ENCODE assay signal across 11 cellular contexts in the genomic region with DNA sequence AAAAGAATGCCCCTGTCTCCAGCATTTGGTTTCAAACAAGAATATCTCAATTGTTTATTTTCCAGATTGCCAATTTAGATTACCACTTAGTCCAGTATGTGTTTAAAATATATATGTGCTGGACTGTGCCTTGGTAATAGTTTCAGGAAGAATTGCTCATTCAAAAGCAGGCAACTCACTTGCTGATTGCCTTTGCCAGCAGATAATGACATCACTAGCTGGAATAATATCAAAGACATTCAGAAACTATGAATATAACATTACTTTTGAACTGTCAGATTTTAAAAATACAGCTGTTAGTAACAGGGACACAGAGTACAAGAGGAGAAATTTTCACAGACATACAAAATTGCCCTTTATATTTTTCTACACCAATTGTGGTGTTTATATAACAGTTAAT.
DNase-seq lines count a peak whose midpoint lies in the region; ATAC-seq, FAIRE-seq and TF ChIP-seq lines count a peak whose summit lies in the region.
"Had no signal": no experiment of that assay in that cellular context is flagged by ENCODE, and none has a peak within 500 bp of the region (broad histone marks: within the 10 kb centered on the region; RNA-seq: fewer than 3 reads in every experiment).

No MANE protein-coding gene starts in this region.

- H3K9ac ChIP-seq in fibroblast of lung (ENCODE audit: insufficient read depth, low read length): no peak overlapping the region

- H3K9me3 ChIP-seq in A549 (no peaks in the 10 kb centered on the region), fibroblast of lung (ENCODE audit: control insufficient read depth, insufficient read depth, low read depth, low read length) (no peaks in the 10 kb centered on the region)
- H3K9me3 ChIP-seq in CD4-positive, alpha-beta memory T cell (ENCODE audit: control insufficient read depth in 1 of 2, low read length in 2 of 2): no peaks in the 10 kb centered on the region
- H3K9me3 ChIP-seq: psoas muscle had no signal

- H3K4me1 ChIP-seq in A549: peaks cover 19% of the 10 kb centered on the region
- peaks cover 17% of the 10 kb centered on the region for H3K4me1 ChIP-seq in fibroblast of lung (ENCODE audit: control insufficient read depth, extremely low read depth, insufficient read depth, low read length)
- H3K4me1 ChIP-seq in CD4-positive, alpha-beta memory T cell (ENCODE audit: insufficient read depth, low read length): no peaks in the 10 kb centered on the region

- H3K27ac Mint-ChIP-seq in nephron: peak overlapping the region; percentile 82 to 94 (median 84)
- no peak overlapping the region for H3K27ac Mint-ChIP-seq in CD4-positive, alpha-beta memory T cell
- H3K27ac Mint-ChIP-seq: activated T-cell treated with anti-CD3 and anti-CD28 coated beads, Interleukin-2, amount 50 U/mL, for 72 hours had no signal

- no peak for TF ChIP-seq RAD21 in A549 (conservative IDR thresholded peaks at IDR 0.05 in 1 of 2, IDR thresholded peaks at IDR 0.05 in 1 of 2)

- CTCF ChIA-PET in A549 (lab: Yijun Ruan, JAX): no interaction called here
- CTCF ChIA-PET in CD4-positive, alpha-beta memory T cell (lab: Charles Lee; ENCODE audit: partially characterized antibody): interaction anchor here (0.7 kb wide), 1 partner anchor 15 kb away, joined by 4 read pairs; no protein-coding TSS in a partner anchor

- peaks cover 9% of the 10 kb centered on the region for H3K36me3 Mint-ChIP-seq in nephron (ENCODE audit: low read depth)
- H3K36me3 Mint-ChIP-seq in CD4-positive, alpha-beta memory T cell: peaks cover 0 to 1% of the 10 kb centered on the region in 2 donors

- H4K20me1 ChIP-seq in fibroblast of lung (ENCODE audit: control insufficient read depth, extremely low read depth, insufficient read depth, low read length): no peaks in the 10 kb centered on the region

- no peak overlapping the region for H3K4me3 Mint-ChIP-seq in nephron
- no peak overlapping the region for H3K4me3 Mint-ChIP-seq in CD4-positive, alpha-beta memory T cell
- H3K4me3 Mint-ChIP-seq: activated T-cell treated with anti-CD3 and anti-CD28 coated beads, Interleukin-2, amount 50 U/mL, for 72 hours had no signal

- no peak for TF ChIP-seq EP300 in A549 (IDR thresholded peaks at IDR 0.05)

- peak overlapping the region; percentile 74 for H3K4me2 ChIP-seq in A549
- H3K4me2 ChIP-seq in fibroblast of lung (ENCODE audit: extremely low read depth, insufficient read depth, low read length): peak overlapping the region; percentile 51

- H3K27me3 Mint-ChIP-seq in nephron (ENCODE audit: low read depth): no peaks in the 10 kb centered on the region
- no peaks in the 10 kb centered on the region for H3K27me3 Mint-ChIP-seq in CD4-positive, alpha-beta memory T cell

- H3K36me3 ChIP-seq in fibroblast of lung (ENCODE audit: control insufficient read depth, insufficient read depth, low read length): no peaks in the 10 kb centered on the region
- no peaks in the 10 kb centered on the region for H3K36me3 ChIP-seq in CD4-positive, alpha-beta memory T cell (ENCODE audit: insufficient read depth, low read length)

- ATAC-seq in A549 (no peak; a peak in 1 of 6 replicates), GM21529 (IDR thresholded peaks at IDR 0.05; ENCODE audit: unreplicated experiment) (no peak)
- ATAC-seq: activated T-cell treated with anti-CD3 and anti-CD28 coated beads, Interleukin-2, amount 50 U/mL, for 72 hours had no signal

- POLR2A ChIA-PET in A549 (lab: Yijun Ruan, JAX): no interaction called here
- POLR2A ChIA-PET in CD4-positive, alpha-beta memory T cell (lab: Charles Lee; ENCODE audit: partially characterized antibody): no interaction called here

- DNase-seq in A549 (ENCODE audit: low read depth in 1 of 2, low spot score in 1 of 2) (no peak), RPMI7951 (ENCODE audit: low read depth) (peak; percentile 23), fibroblast of lung (ENCODE audit: low read depth in 2 of 2) (peak; percentile 85 to 93), NCI-H82 (lab: John Stamatoyannopoulos, UW) (no peak), NCI-H1417 (lab: John Stamatoyannopoulos, UW) (no peak)
- DNase-seq in CD4-positive, alpha-beta memory T cell: no peak
- DNase-seq: activated T-cell treated with anti-CD3 and anti-CD28 coated beads, Interleukin-2, amount 50 U/mL, for 72 hours; NCI-H1930; psoas muscle had no signal

- TF ChIP-seq CTCF in A549 (IDR thresholded peaks at IDR 0.05) (no peak), fibroblast of lung (conservative IDR thresholded peaks at IDR 0.05 in 1 of 2, IDR thresholded peaks at IDR 0.05 in 1 of 2; ENCODE audit: low read depth in 1 of 2, low read length in 2 of 2) (no peak), nephron (IDR thresholded peaks at IDR 0.05; ENCODE audit: unreplicated experiment in 3 of 3) (no peak)

- peaks cover 45% of the 10 kb centered on the region for H3K4me1 Mint-ChIP-seq in nephron
- H3K4me1 Mint-ChIP-seq in CD4-positive, alpha-beta memory T cell: peaks cover 0 to 6% (median 4%) of the 10 kb centered on the region in 4 donors

- H3K79me2 ChIP-seq in fibroblast of lung (ENCODE audit: control insufficient read depth, insufficient read depth, low read length): no peaks in the 10 kb centered on the region

- intact Hi-C loops in CD4-positive, alpha-beta memory T cell (cut with micrococcal nuclease): no loop called here

- no peak for TF ChIP-seq POLR2A in A549 (IDR thresholded peaks at IDR 0.05; ENCODE audit: low read length)

- no peak for FAIRE-seq in A549 (lab: Jason Lieb, UNC)

- no peaks in the 10 kb centered on the region for H3K27me3 ChIP-seq in fibroblast of lung (ENCODE audit: control insufficient read depth, insufficient read depth, low read length)
- no peaks in the 10 kb centered on the region for H3K27me3 ChIP-seq in CD4-positive, alpha-beta memory T cell (ENCODE audit: insufficient read depth, low read length)

- peak overlapping the region in 1 of 2 experiments; percentile 47; a peak in 1 of 6 replicates for H3K27ac ChIP-seq in A549
- H3K27ac ChIP-seq in fibroblast of lung (ENCODE audit: insufficient read depth, low read length): no peak overlapping the region
- no peak overlapping the region for H3K27ac ChIP-seq in CD4-positive, alpha-beta memory T cell (ENCODE audit: low read depth, low read length)
- H3K27ac ChIP-seq: psoas muscle had no signal

- no peaks in the 10 kb centered on the region for H3K9me3 Mint-ChIP-seq in nephron
- H3K9me3 Mint-ChIP-seq in CD4-positive, alpha-beta memory T cell: no peaks in the 10 kb centered on the region
- H3K9me3 Mint-ChIP-seq: activated T-cell treated with anti-CD3 and anti-CD28 coated beads, Interleukin-2, amount 50 U/mL, for 72 hours had no signal

- H2AFZ ChIP-seq in fibroblast of lung (ENCODE audit: low read length): no peak overlapping the region

- no peak overlapping the region for H3K4me3 ChIP-seq in A549
- no peak overlapping the region for H3K4me3 ChIP-seq in fibroblast of lung (replicated peaks in 1 of 4; ENCODE audit: control extremely low read depth in 1 of 4, insufficient read depth in 1 of 4, low read depth in 3 of 4, low read length in 4 of 4)
- H3K4me3 ChIP-seq in CD4-positive, alpha-beta memory T cell (ENCODE audit: low read length in 2 of 2): no peak overlapping the region
- H3K4me3 ChIP-seq: psoas muscle had no signal

TF ChIP-seq in A549, 52 proteins besides CTCF, POLR2A, EP300 and RAD21:
- TF ChIP-seq TP53 (CRISPR knock-in tag; IDR thresholded peaks at IDR 0.05): no peak
- no peak for TF ChIP-seq NR3C1 (IDR thresholded peaks at IDR 0.05)
- TF ChIP-seq ZFP36 (IDR thresholded peaks at IDR 0.05; ENCODE audit: borderline replicate concordance, partially characterized antibody): no peak
- TF ChIP-seq, protein P1, sequence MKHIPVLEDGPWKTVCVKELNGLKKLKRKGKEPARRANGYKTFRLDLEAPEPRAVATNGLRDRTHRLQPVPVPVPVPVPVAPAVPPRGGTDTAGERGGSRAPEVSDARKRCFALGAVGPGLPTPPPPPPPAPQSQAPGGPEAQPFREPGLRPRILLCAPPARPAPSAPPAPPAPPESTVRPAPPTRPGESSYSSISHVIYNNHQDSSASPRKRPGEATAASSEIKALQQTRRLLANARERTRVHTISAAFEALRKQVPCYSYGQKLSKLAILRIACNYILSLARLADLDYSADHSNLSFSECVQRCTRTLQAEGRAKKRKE (CRISPR knock-in tag; IDR thresholded peaks at IDR 0.05; ENCODE audit: low read depth): no peak
- no peak for TF ChIP-seq KDM1A (IDR thresholded peaks at IDR 0.05; ENCODE audit: low read depth)
- TF ChIP-seq CBX2 (IDR thresholded peaks at IDR 0.05; ENCODE audit: borderline replicate concordance, low read depth): no peak
- TF ChIP-seq HOXB5 (CRISPR knock-in tag; IDR thresholded peaks at IDR 0.05): no peak
- TF ChIP-seq CBX8 (IDR thresholded peaks at IDR 0.05): no peak
- no peak for TF ChIP-seq RCOR1 (IDR thresholded peaks at IDR 0.05; ENCODE audit: low read depth, low read length)
- TF ChIP-seq HOXB13 (CRISPR knock-in tag; IDR thresholded peaks at IDR 0.05; ENCODE audit: low read depth): no peak
- TF ChIP-seq HDAC2 (IDR thresholded peaks at IDR 0.05): no peak
TF ChIP-seq in A549: peak in this region for 0.

Comparison
In these comparisons a context has a peak if more than half of its experiments do, and no peak if none do; other contexts are left out.
1. DNase-seq: peak in RPMI7951 (single experiment) and fibroblast of lung (2 of 2); none in A549 (0 of 2), NCI-H82 (single experiment), NCI-H1417 (0 of 3) and CD4-positive, alpha-beta memory T cell (0 of 5).
2. H3K27ac Mint-ChIP-seq: peak in nephron (3 of 3); none in CD4-positive, alpha-beta memory T cell (0 of 7).